In the genomic region with DNA sequence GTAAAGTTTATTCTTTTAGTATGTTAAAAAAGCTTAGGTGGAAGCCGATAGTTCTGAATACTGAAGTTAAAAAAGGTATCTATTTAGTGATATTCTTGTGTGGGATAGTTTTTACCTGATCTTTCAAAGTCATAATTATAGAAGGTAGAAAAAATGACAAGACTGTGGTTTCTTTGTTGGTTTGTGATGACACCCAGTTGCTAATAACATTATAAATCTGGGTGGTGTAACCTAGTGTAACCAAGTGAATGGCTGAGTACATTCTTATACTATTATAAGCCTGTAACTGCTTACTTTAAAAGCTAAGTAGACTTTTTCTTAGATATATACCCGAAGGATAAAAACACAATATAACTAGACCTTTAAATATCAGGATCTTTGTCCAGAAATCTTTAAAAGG, we compare ENCODE assay signal across 7 cellular contexts. TPM values are rescaled to one million over a fixed set of nuclear protein-coding genes. Genes with fewer than 3 reads are reported as not detected.
A peak's percentile ranks its signal among the peaks of the same experiment; 100 is the strongest.
DNase-seq lines count a peak whose midpoint lies in the region; ATAC-seq and TF ChIP-seq lines count a peak whose summit lies in the region.

No MANE protein-coding gene starts in this region.

- H3K36me3 ChIP-seq in HAP-1 (replicated peaks) (no peaks in the 10 kb centered on the region; the same call in 1 of the 2 replicates), esophagus squamous epithelium (no peaks in the 10 kb centered on the region), sigmoid colon (no peaks in the 10 kb centered on the region)

- in situ Hi-C loops in HAP-1 (cut with MboI; ENCODE audit: low sequenced_read_pairs), result no loop called here

- H3K4me1 ChIP-seq in HAP-1 (peaks cover 10% of the 10 kb centered on the region), esophagus squamous epithelium (peaks cover 5 to 62% (median 28%) of the 10 kb centered on the region in 3 donors), sigmoid colon (peaks cover 0 to 56% (median 48%) of the 10 kb centered on the region in 4 donors)

- DNase-seq in HAP-1 (ENCODE audit: low spot score in 2 of 2) (no peak), RPMI8226 (peak; percentile 29), esophagus squamous epithelium (lab: John Stamatoyannopoulos, UW) (no peak), sigmoid colon (no peak), NCI-H446 (lab: John Stamatoyannopoulos, UW) (no peak)
- no peak for DNase-seq in stimulated activated CD4-positive, alpha-beta T cell treated with anti-CD3 and anti-CD28 coated beads, Interleukin-2, amount 100 ng/mL, for 48 hours

- intact Hi-C loops in esophagus squamous epithelium (cut with DNase I) (loop anchor here (10.0 kb wide), 1 partner anchor 102 kb away; no protein-coding TSS in a partner anchor), sigmoid colon (cut with DNase I) (loop anchor here (5.0 kb wide), 1 partner anchor 55 kb away; no protein-coding TSS in a partner anchor)

- no peak for TF ChIP-seq EP300 in sigmoid colon (IDR thresholded peaks at IDR 0.05)

- no peaks in the 10 kb centered on the region for H3K9me3 ChIP-seq in HAP-1
- no peaks in the 10 kb centered on the region for H3K9me3 ChIP-seq in esophagus squamous epithelium
- H3K9me3 ChIP-seq in sigmoid colon, result no peaks in the 10 kb centered on the region

- no peaks in the 10 kb centered on the region for H3K27me3 ChIP-seq in HAP-1 (ENCODE audit: low read depth)
- H3K27me3 ChIP-seq in esophagus squamous epithelium, result no peaks in the 10 kb centered on the region
- no peaks in the 10 kb centered on the region for H3K27me3 ChIP-seq in sigmoid colon

- peak overlapping the region; percentile 82 for H3K4me3 ChIP-seq in HAP-1
- peak overlapping the region; percentile 71 to 95 (median 90) for H3K4me3 ChIP-seq in esophagus squamous epithelium
- peak overlapping the region; percentile 84 to 94 (median 92) for H3K4me3 ChIP-seq in sigmoid colon

- ATAC-seq in HG02798 (IDR thresholded peaks at IDR 0.05; ENCODE audit: poor library complexity, unreplicated experiment), result no peak

- TF ChIP-seq CTCF in esophagus squamous epithelium (IDR thresholded peaks at IDR 0.05) (no peak), sigmoid colon (IDR thresholded peaks at IDR 0.05) (no peak)

- WGBS in esophagus squamous epithelium, 2 donors, result 1 to 9% methylated on average over 2 of the region's 2 CpGs
- 1 to 6% methylated on average over 2 of the region's 2 CpGs for WGBS in sigmoid colon, 2 donors

- H3K27ac ChIP-seq in esophagus squamous epithelium (peak overlapping the region in 3 of 4 donors; percentile 95 to 100 (median 96)), sigmoid colon (peak overlapping the region; percentile 92 to 100 (median 98))

- no peak for TF ChIP-seq POLR2A in esophagus squamous epithelium (IDR thresholded peaks at IDR 0.05)
- no peak for TF ChIP-seq POLR2A in sigmoid colon (IDR thresholded peaks at IDR 0.05)

RNA-seq across cellular contexts. Expression of gene CDK13, which starts 2.3 kb away (rescaled TPM):
- 10 to 100 TPM; 46.0 to 99.8 (median 66.0) TPM for total RNA-seq in esophagus squamous epithelium
- 10 to 100 TPM; 63.8 to 80.0 (median 71.6) TPM for total RNA-seq in sigmoid colon
- polyA plus RNA-seq in sigmoid colon, result 10 to 100 TPM in 2 of 3 donors, 1 to 10 TPM in 1; 8.4 to 20.8 (median 13.2) TPM
